ENCODE assay signal across 18 cellular contexts in genomic region chr6:149383371-149383770, GRCh38. TPM values are rescaled to one million over a fixed set of nuclear protein-coding genes. Genes with fewer than 3 reads are reported as not detected.
DNase-seq lines count a peak whose midpoint lies in the region; ATAC-seq and TF ChIP-seq lines count a peak whose summit lies in the region.
"Had no signal": no experiment of that assay in that cellular context is flagged by ENCODE, and none has a peak within 500 bp of the region (broad histone marks: within the 10 kb centered on the region; RNA-seq: fewer than 3 reads in every experiment).

No MANE protein-coding gene starts in this region.

- H3K4me1 Mint-ChIP-seq in activated CD4-positive, alpha-beta memory T cell treated with anti-CD3 and anti-CD28 coated beads for 36 hours (ENCODE audit: low read depth) = peaks cover 62% of the 10 kb centered on the region
- H3K4me1 Mint-ChIP-seq in activated CD4-positive, alpha-beta memory T cell treated with anti-CD3 and anti-CD28 coated beads, Interleukin-2, amount 10 ng/mL, durations not matched to agents 7 days and 5 days = peaks cover 66% of the 10 kb centered on the region

- H3K4me3 Mint-ChIP-seq in activated CD4-positive, alpha-beta memory T cell treated with anti-CD3 and anti-CD28 coated beads for 36 hours = no peak overlapping the region
- H3K4me3 Mint-ChIP-seq in activated CD4-positive, alpha-beta memory T cell treated with anti-CD3 and anti-CD28 coated beads, Interleukin-2, amount 10 ng/mL, durations not matched to agents 7 days and 5 days = no peak overlapping the region
- H3K4me3 Mint-ChIP-seq: B cell, GM23338 had no signal

- TF ChIP-seq RAD21 in liver (IDR thresholded peaks at IDR 0.05) = no peak

- WGBS in liver = 76% methylated on average over 4 of the region's 4 CpGs

- peak overlapping the region; percentile 18 for H3K27ac Mint-ChIP-seq in activated CD4-positive, alpha-beta memory T cell treated with anti-CD3 and anti-CD28 coated beads for 36 hours
- H3K27ac Mint-ChIP-seq in activated CD4-positive, alpha-beta memory T cell treated with anti-CD3 and anti-CD28 coated beads, Interleukin-2, amount 10 ng/mL, durations not matched to agents 7 days and 5 days = no peak overlapping the region
- H3K27ac Mint-ChIP-seq: B cell, GM23338 had no signal

- H3K9me3 ChIP-seq in cardiac muscle cell (ENCODE audit: low read depth) (no peaks in the 10 kb centered on the region), liver (ENCODE audit: control insufficient read depth in 4 of 4, low read length in 3 of 4) (peaks cover 0 to 1% (median 0%) of the 10 kb centered on the region in 4 donors)

- POLR2A ChIA-PET in activated CD4-positive, alpha-beta memory T cell treated with anti-CD3 and anti-CD28 coated beads for 36 hours (lab: Charles Lee) = no interaction called here
- POLR2A ChIA-PET in activated CD4-positive, alpha-beta memory T cell treated with anti-CD3 and anti-CD28 coated beads, Interleukin-2, amount 10 ng/mL, durations not matched to agents 7 days and 5 days (lab: Charles Lee) = interaction anchor here (0.8 to 1.3 kb wide), 4 partner anchors 11 to 301 kb away, joined by 3 to 4 read pairs (median 3); no protein-coding TSS in a partner anchor

- no peak for DNase-seq in activated CD4-positive, alpha-beta memory T cell treated with anti-CD3 and anti-CD28 coated beads for 36 hours
- no peak for DNase-seq in activated CD4-positive, alpha-beta memory T cell treated with anti-CD3 and anti-CD28 coated beads, Interleukin-2, amount 10 ng/mL, durations not matched to agents 7 days and 5 days
- DNase-seq in cardiac muscle cell (ENCODE audit: low read depth in 1 of 2, low spot score in 1 of 2) (no peak), Right ventricle myocardium superior (no peak), NCI-H345 treated with DMSO at 0.1 percent for 48 hours (lab: John Stamatoyannopoulos, UW; ENCODE audit: unreplicated experiment) (no peak)
- DNase-seq: COR-L47, HCEC 1CT, NCI-H1092 treated with DMSO at 0.1 percent for 48 hours, NCI-H2081, NCI-H2171 treated with DMSO at 0.1 percent for 48 hours, NCI-H446 treated with DMSO at 0.1 percent for 48 hours had no signal

- peaks cover 43% of the 10 kb centered on the region for H3K36me3 ChIP-seq in cardiac muscle cell
- H3K36me3 ChIP-seq in liver (ENCODE audit: control insufficient read depth in 4 of 4, insufficient read depth in 3 of 4, low read depth in 1 of 4, low read length in 3 of 4) = peaks cover 2 to 20% (median 15%) of the 10 kb centered on the region in 4 donors

- TF ChIP-seq CTCF in cardiac muscle cell (IDR thresholded peaks at IDR 0.05; ENCODE audit: low read depth, low read length) (no peak), liver (IDR thresholded peaks at IDR 0.05; ENCODE audit: low read depth, low read length, missing input control) (no peak)

- peaks cover 15% of the 10 kb centered on the region for H3K9me3 Mint-ChIP-seq in activated CD4-positive, alpha-beta memory T cell treated with anti-CD3 and anti-CD28 coated beads for 36 hours
- peaks cover 18% of the 10 kb centered on the region for H3K9me3 Mint-ChIP-seq in activated CD4-positive, alpha-beta memory T cell treated with anti-CD3 and anti-CD28 coated beads, Interleukin-2, amount 10 ng/mL, durations not matched to agents 7 days and 5 days
- H3K9me3 Mint-ChIP-seq: GM23338 had no signal

- H3K27me3 ChIP-seq in cardiac muscle cell (no peaks in the 10 kb centered on the region), liver (ENCODE audit: control insufficient read depth in 4 of 4, insufficient read depth in 4 of 4, low read length in 3 of 4) (no peaks in the 10 kb centered on the region)

- intact Hi-C loops in activated CD4-positive, alpha-beta memory T cell treated with anti-CD3 and anti-CD28 coated beads for 36 hours (cut with micrococcal nuclease) = no loop called here
- intact Hi-C loops in Right ventricle myocardium superior (cut with DNase I) = no loop called here

- no peaks in the 10 kb centered on the region for H3K27me3 Mint-ChIP-seq in activated CD4-positive, alpha-beta memory T cell treated with anti-CD3 and anti-CD28 coated beads for 36 hours
- no peaks in the 10 kb centered on the region for H3K27me3 Mint-ChIP-seq in activated CD4-positive, alpha-beta memory T cell treated with anti-CD3 and anti-CD28 coated beads, Interleukin-2, amount 10 ng/mL, durations not matched to agents 7 days and 5 days
- H3K27me3 Mint-ChIP-seq: B cell had no signal

- no peak overlapping the region for H3K4me3 ChIP-seq in cardiac muscle cell
- no peak overlapping the region for H3K4me3 ChIP-seq in liver (ENCODE audit: low read depth in 1 of 3, low read length in 3 of 3)
- H3K4me3 ChIP-seq: GM23338, K562 had no signal

- no peaks in the 10 kb centered on the region for H3K4me1 ChIP-seq in cardiac muscle cell (ENCODE audit: low read depth)
- H3K4me1 ChIP-seq in liver (ENCODE audit: control insufficient read depth in 4 of 4, insufficient read depth in 4 of 4, low read length in 3 of 4) = peaks cover 0 to 9% (median 7%) of the 10 kb centered on the region in 4 donors

- ATAC-seq in Right ventricle myocardium superior (ENCODE audit: poor library complexity) (no peak), HG02763 (IDR thresholded peaks at IDR 0.05; ENCODE audit: unreplicated experiment) (no peak), GM21619 (IDR thresholded peaks at IDR 0.05; ENCODE audit: unreplicated experiment) (no peak)
- ATAC-seq: GM23338, K562, Panc1 had no signal

- CTCF ChIA-PET in activated CD4-positive, alpha-beta memory T cell treated with anti-CD3 and anti-CD28 coated beads for 36 hours (lab: Charles Lee) = interaction anchor here (1.3 kb wide), 1 partner anchor 299 kb away, joined by 3 read pairs; no protein-coding TSS in a partner anchor
- CTCF ChIA-PET in activated CD4-positive, alpha-beta memory T cell treated with anti-CD3 and anti-CD28 coated beads, Interleukin-2, amount 10 ng/mL, durations not matched to agents 7 days and 5 days (lab: Charles Lee) = no interaction called here

- H3K27ac ChIP-seq in cardiac muscle cell (peak overlapping the region; percentile 21), liver (ENCODE audit: low read depth in 1 of 2, low read length in 2 of 2) (no peak overlapping the region)

- peaks cover 73% of the 10 kb centered on the region for H3K36me3 Mint-ChIP-seq in activated CD4-positive, alpha-beta memory T cell treated with anti-CD3 and anti-CD28 coated beads for 36 hours
- H3K36me3 Mint-ChIP-seq in activated CD4-positive, alpha-beta memory T cell treated with anti-CD3 and anti-CD28 coated beads, Interleukin-2, amount 10 ng/mL, durations not matched to agents 7 days and 5 days (ENCODE audit: low read depth) = peaks cover 97% of the 10 kb centered on the region

- no peak overlapping the region for H3K9ac ChIP-seq in liver (ENCODE audit: low read depth in 1 of 2, low read length in 2 of 2)

TF ChIP-seq in liver, 16 proteins besides CTCF, POLR2A, EP300 and RAD21:
- TF ChIP-seq HNF4A (conservative IDR thresholded peaks at IDR 0.05) = no peak
- TF ChIP-seq RXRA (IDR thresholded peaks at IDR 0.05) = peak; percentile 39 to 57

RNA-seq across cellular contexts. Expression of gene SUMO4, which starts 16.7 kb away (rescaled TPM):
- total RNA-seq in activated CD4-positive, alpha-beta memory T cell treated with anti-CD3 and anti-CD28 coated beads for 36 hours = 1 to 10 TPM; 4.8 to 5.8 TPM
- total RNA-seq in activated CD4-positive, alpha-beta memory T cell treated with anti-CD3 and anti-CD28 coated beads, Interleukin-2, amount 10 ng/mL, durations not matched to agents 7 days and 5 days = 1 to 10 TPM; 8.1 to 8.5 TPM
- total RNA-seq in cardiac muscle cell = 0.70 and 3.3 TPM in 2 replicates
- 0.72 and 1.4 TPM in 2 replicates for polyA plus RNA-seq in cardiac muscle cell
- total RNA-seq in Right ventricle myocardium superior = 0.22 TPM
- 1 to 10 TPM in 1 of 2 donors, under 1 TPM in 1; 0.84 to 3.3 TPM for total RNA-seq in liver
- under 1 TPM in 1 of 2 donors, not detected in 1; 0.83 TPM for polyA plus RNA-seq in liver
